In the genomic region with DNA sequence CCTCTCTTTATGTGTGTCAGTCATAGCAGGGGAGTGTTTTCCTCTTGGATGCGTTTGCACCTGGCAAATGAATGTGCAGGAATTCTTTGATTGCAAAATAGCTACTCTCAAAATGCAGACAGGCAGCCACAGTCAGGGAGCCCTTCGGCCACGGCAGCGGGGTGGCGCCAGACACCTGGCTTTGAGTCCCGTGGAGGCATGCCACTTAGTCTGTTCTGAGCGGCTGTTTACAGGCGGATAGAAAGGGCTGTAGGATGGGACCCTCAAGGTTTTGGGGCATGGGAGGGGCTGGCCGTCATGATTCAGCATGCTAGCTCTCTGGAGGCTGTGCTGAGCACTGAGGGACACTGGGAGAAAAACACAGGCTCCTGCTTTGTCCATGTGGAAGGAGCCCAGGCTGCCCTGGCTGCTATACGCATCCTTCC, we compare ENCODE assay signal across 1 cellular context.
TF ChIP-seq lines count a peak whose summit lies in the region.

No MANE protein-coding gene starts in this region.

TF ChIP-seq in HepG2, 621 proteins besides CTCF, POLR2A, EP300 and RAD21 (continued from another document and continues in another):
- TF ChIP-seq YY1 (IDR thresholded peaks at IDR 0.05; ENCODE audit: insufficient read depth, insufficient replicate concordance, low read depth, low read length) = peak; percentile 39
- TF ChIP-seq CEBPG (CRISPR knock-in tag; IDR thresholded peaks at IDR 0.05) = peak; percentile 81
- no peak for TF ChIP-seq ISX (CRISPR knock-in tag; conservative IDR thresholded peaks at IDR 0.05)
- TF ChIP-seq CREM (IDR thresholded peaks at IDR 0.05) = no peak
- no peak for TF ChIP-seq CREM (CRISPR knock-in tag; IDR thresholded peaks at IDR 0.05)
- no peak for TF ChIP-seq TCF7 (IDR thresholded peaks at IDR 0.05; ENCODE audit: low read depth)
- no peak for TF ChIP-seq IKZF4 (CRISPR knock-in tag; IDR thresholded peaks at IDR 0.05; ENCODE audit: borderline replicate concordance, low read depth, not compliant biosample characterization)
- no peak for TF ChIP-seq ZNF7 (CRISPR knock-in tag; IDR thresholded peaks at IDR 0.05)
- TF ChIP-seq, protein P1, sequence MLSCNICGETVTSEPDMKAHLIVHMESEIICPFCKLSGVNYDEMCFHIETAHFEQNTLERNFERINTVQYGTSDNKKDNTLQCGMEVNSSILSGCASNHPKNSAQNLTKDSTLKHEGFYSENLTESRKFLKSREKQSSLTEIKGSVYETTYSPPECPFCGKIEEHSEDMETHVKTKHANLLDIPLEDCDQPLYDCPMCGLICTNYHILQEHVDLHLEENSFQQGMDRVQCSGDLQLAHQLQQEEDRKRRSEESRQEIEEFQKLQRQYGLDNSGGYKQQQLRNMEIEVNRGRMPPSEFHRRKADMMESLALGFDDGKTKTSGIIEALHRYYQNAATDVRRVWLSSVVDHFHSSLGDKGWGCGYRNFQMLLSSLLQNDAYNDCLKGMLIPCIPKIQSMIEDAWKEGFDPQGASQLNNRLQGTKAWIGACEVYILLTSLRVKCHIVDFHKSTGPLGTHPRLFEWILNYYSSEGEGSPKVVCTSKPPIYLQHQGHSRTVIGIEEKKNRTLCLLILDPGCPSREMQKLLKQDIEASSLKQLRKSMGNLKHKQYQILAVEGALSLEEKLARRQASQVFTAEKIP (CRISPR knock-in tag; IDR thresholded peaks at IDR 0.05; ENCODE audit: borderline replicate concordance) = no peak
- TF ChIP-seq GLI4 (CRISPR knock-in tag; IDR thresholded peaks at IDR 0.05; ENCODE audit: borderline replicate concordance) = no peak
- TF ChIP-seq, protein P2, sequence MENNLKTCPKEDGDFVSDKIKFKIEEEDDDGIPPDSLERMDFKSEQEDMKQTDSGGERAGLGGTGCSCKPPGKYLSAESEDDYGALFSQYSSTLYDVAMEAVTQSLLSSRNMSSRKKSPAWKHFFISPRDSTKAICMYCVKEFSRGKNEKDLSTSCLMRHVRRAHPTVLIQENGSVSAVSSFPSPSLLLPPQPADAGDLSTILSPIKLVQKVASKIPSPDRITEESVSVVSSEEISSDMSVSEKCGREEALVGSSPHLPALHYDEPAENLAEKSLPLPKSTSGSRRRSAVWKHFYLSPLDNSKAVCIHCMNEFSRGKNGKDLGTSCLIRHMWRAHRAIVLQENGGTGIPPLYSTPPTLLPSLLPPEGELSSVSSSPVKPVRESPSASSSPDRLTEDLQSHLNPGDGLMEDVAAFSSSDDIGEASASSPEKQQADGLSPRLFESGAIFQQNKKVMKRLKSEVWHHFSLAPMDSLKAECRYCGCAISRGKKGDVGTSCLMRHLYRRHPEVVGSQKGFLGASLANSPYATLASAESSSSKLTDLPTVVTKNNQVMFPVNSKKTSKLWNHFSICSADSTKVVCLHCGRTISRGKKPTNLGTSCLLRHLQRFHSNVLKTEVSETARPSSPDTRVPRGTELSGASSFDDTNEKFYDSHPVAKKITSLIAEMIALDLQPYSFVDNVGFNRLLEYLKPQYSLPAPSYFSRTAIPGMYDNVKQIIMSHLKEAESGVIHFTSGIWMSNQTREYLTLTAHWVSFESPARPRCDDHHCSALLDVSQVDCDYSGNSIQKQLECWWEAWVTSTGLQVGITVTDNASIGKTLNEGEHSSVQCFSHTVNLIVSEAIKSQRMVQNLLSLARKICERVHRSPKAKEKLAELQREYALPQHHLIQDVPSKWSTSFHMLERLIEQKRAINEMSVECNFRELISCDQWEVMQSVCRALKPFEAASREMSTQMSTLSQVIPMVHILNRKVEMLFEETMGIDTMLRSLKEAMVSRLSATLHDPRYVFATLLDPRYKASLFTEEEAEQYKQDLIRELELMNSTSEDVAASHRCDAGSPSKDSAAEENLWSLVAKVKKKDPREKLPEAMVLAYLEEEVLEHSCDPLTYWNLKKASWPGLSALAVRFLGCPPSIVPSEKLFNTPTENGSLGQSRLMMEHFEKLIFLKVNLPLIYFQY (CRISPR knock-in tag; IDR thresholded peaks at IDR 0.05; ENCODE audit: borderline replicate concordance) = no peak
- TF ChIP-seq ADNP (CRISPR knock-in tag; IDR thresholded peaks at IDR 0.05) = no peak
- no peak for TF ChIP-seq REXO4 (CRISPR knock-in tag; IDR thresholded peaks at IDR 0.05; ENCODE audit: borderline replicate concordance)
- TF ChIP-seq ZNF766 (CRISPR knock-in tag; IDR thresholded peaks at IDR 0.05; ENCODE audit: borderline replicate concordance) = no peak
- no peak for TF ChIP-seq GTF2F1 (IDR thresholded peaks at IDR 0.05; ENCODE audit: low read length)
- TF ChIP-seq, protein P3, sequence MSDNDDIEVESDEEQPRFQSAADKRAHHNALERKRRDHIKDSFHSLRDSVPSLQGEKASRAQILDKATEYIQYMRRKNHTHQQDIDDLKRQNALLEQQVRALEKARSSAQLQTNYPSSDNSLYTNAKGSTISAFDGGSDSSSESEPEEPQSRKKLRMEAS (IDR thresholded peaks at IDR 0.05) = no peak
- TF ChIP-seq, protein P4, sequence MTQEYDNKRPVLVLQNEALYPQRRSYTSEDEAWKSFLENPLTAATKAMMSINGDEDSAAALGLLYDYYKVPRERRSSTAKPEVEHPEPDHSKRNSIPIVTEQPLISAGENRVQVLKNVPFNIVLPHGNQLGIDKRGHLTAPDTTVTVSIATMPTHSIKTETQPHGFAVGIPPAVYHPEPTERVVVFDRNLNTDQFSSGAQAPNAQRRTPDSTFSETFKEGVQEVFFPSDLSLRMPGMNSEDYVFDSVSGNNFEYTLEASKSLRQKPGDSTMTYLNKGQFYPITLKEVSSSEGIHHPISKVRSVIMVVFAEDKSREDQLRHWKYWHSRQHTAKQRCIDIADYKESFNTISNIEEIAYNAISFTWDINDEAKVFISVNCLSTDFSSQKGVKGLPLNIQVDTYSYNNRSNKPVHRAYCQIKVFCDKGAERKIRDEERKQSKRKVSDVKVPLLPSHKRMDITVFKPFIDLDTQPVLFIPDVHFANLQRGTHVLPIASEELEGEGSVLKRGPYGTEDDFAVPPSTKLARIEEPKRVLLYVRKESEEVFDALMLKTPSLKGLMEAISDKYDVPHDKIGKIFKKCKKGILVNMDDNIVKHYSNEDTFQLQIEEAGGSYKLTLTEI (CRISPR knock-in tag; conservative IDR thresholded peaks at IDR 0.05) = no peak
- no peak for TF ChIP-seq TGIF2 (CRISPR knock-in tag; IDR thresholded peaks at IDR 0.05)
- TF ChIP-seq HOXA7 (CRISPR knock-in tag; IDR thresholded peaks at IDR 0.05) = no peak
- no peak for TF ChIP-seq HCFC1 (IDR thresholded peaks at IDR 0.05; ENCODE audit: low read depth, low read length)
- TF ChIP-seq, protein P5, sequence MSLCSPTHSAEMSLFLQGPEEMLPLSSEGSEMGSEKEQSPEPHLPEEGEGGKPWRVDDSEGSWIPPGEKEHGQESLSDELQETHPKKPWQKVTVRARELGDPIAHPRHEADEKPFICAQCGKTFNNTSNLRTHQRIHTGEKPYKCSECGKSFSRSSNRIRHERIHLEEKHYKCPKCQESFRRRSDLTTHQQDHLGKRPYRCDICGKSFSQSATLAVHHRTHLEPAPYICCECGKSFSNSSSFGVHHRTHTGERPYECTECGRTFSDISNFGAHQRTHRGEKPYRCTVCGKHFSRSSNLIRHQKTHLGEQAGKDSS (CRISPR knock-in tag; IDR thresholded peaks at IDR 0.05; ENCODE audit: borderline replicate concordance, low read depth) = no peak
- TF ChIP-seq TBP (CRISPR knock-in tag; IDR thresholded peaks at IDR 0.05) = no peak
- TF ChIP-seq ZKSCAN1 (IDR thresholded peaks at IDR 0.05; ENCODE audit: low read length) = 0 out of 2 replicates have a peak, but pooled peaks have one; percentile 28
- TF ChIP-seq SALL1 (CRISPR knock-in tag; IDR thresholded peaks at IDR 0.05) = peak; percentile 57
- TF ChIP-seq ZNF768 (CRISPR knock-in tag; IDR thresholded peaks at IDR 0.05) = 0 out of 2 replicates have a peak, but pooled peaks have one; percentile 30
- TF ChIP-seq, protein P6, sequence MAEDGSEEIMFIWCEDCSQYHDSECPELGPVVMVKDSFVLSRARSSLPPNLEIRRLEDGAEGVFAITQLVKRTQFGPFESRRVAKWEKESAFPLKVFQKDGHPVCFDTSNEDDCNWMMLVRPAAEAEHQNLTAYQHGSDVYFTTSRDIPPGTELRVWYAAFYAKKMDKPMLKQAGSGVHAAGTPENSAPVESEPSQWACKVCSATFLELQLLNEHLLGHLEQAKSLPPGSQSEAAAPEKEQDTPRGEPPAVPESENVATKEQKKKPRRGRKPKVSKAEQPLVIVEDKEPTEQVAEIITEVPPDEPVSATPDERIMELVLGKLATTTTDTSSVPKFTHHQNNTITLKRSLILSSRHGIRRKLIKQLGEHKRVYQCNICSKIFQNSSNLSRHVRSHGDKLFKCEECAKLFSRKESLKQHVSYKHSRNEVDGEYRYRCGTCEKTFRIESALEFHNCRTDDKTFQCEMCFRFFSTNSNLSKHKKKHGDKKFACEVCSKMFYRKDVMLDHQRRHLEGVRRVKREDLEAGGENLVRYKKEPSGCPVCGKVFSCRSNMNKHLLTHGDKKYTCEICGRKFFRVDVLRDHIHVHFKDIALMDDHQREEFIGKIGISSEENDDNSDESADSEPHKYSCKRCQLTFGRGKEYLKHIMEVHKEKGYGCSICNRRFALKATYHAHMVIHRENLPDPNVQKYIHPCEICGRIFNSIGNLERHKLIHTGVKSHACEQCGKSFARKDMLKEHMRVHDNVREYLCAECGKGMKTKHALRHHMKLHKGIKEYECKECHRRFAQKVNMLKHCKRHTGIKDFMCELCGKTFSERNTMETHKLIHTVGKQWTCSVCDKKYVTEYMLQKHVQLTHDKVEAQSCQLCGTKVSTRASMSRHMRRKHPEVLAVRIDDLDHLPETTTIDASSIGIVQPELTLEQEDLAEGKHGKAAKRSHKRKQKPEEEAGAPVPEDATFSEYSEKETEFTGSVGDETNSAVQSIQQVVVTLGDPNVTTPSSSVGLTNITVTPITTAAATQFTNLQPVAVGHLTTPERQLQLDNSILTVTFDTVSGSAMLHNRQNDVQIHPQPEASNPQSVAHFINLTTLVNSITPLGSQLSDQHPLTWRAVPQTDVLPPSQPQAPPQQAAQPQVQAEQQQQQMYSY (CRISPR knock-in tag; IDR thresholded peaks at IDR 0.05) = no peak
- TF ChIP-seq CENPX (CRISPR knock-in tag; IDR thresholded peaks at IDR 0.05) = no peak
- TF ChIP-seq, protein P7, sequence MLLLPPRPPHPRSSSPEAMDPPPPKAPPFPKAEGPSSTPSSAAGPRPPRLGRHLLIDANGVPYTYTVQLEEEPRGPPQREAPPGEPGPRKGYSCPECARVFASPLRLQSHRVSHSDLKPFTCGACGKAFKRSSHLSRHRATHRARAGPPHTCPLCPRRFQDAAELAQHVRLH (CRISPR knock-in tag; IDR thresholded peaks at IDR 0.05; ENCODE audit: borderline replicate concordance, low read depth) = 0 out of 2 replicates have a peak, but pooled peaks have one; percentile 45
- TF ChIP-seq, protein P8, sequence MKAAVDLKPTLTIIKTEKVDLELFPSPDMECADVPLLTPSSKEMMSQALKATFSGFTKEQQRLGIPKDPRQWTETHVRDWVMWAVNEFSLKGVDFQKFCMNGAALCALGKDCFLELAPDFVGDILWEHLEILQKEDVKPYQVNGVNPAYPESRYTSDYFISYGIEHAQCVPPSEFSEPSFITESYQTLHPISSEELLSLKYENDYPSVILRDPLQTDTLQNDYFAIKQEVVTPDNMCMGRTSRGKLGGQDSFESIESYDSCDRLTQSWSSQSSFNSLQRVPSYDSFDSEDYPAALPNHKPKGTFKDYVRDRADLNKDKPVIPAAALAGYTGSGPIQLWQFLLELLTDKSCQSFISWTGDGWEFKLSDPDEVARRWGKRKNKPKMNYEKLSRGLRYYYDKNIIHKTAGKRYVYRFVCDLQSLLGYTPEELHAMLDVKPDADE (CRISPR knock-in tag; IDR thresholded peaks at IDR 0.05) = no peak
- TF ChIP-seq, protein P9, sequence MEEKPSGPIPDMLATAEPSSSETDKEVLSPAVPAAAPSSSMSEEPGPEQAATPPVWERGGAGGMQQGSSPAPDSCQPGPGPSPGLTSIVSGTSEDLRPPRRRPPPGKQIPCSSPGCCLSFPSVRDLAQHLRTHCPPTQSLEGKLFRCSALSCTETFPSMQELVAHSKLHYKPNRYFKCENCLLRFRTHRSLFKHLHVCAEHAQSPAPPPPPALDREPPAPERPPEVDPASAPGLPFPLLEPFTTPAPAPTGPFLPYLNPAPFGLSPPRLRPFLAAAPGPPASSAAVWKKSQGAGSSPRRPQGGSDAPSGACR (CRISPR knock-in tag; IDR thresholded peaks at IDR 0.05) = no peak
- TF ChIP-seq, protein P10, sequence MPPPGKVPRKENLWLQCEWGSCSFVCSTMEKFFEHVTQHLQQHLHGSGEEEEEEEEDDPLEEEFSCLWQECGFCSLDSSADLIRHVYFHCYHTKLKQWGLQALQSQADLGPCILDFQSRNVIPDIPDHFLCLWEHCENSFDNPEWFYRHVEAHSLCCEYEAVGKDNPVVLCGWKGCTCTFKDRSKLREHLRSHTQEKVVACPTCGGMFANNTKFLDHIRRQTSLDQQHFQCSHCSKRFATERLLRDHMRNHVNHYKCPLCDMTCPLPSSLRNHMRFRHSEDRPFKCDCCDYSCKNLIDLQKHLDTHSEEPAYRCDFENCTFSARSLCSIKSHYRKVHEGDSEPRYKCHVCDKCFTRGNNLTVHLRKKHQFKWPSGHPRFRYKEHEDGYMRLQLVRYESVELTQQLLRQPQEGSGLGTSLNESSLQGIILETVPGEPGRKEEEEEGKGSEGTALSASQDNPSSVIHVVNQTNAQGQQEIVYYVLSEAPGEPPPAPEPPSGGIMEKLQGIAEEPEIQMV (CRISPR knock-in tag; IDR thresholded peaks at IDR 0.05; ENCODE audit: low read depth) = no peak
- no peak for TF ChIP-seq MIER3 (CRISPR knock-in tag; IDR thresholded peaks at IDR 0.05; ENCODE audit: borderline replicate concordance)
- TF ChIP-seq ZNF781 (CRISPR knock-in tag; IDR thresholded peaks at IDR 0.05; ENCODE audit: borderline replicate concordance, not compliant biosample characterization) = no peak
- TF ChIP-seq FOXO1 (CRISPR knock-in tag; IDR thresholded peaks at IDR 0.05) = peak; percentile 46; the same call in 1 of the 2 replicates
- TF ChIP-seq MAFG (CRISPR knock-in tag; IDR thresholded peaks at IDR 0.05) = no peak
- no peak for TF ChIP-seq KAT2B (IDR thresholded peaks at IDR 0.05; ENCODE audit: borderline replicate concordance, low read depth, low read length)
- TF ChIP-seq DR1 (CRISPR knock-in tag; IDR thresholded peaks at IDR 0.05) = no peak
- TF ChIP-seq NCOA5 (CRISPR knock-in tag; IDR thresholded peaks at IDR 0.05) = no peak
- TF ChIP-seq NFYC (CRISPR knock-in tag; IDR thresholded peaks at IDR 0.05) = no peak
- 0 out of 2 replicates have a peak, but pooled peaks have one; percentile 20 for TF ChIP-seq KAT8 (CRISPR knock-in tag; IDR thresholded peaks at IDR 0.05)
- no peak for TF ChIP-seq PHF5A (CRISPR knock-in tag; IDR thresholded peaks at IDR 0.05; ENCODE audit: low read depth, unreplicated experiment)
- TF ChIP-seq FOXA1 (IDR thresholded peaks at IDR 0.05) = no peak
- TF ChIP-seq FOXA1 (CRISPR knock-in tag; IDR thresholded peaks at IDR 0.05) = peak; percentile 46; the same call in 1 of the 2 replicates
- TF ChIP-seq ESRRA (CRISPR knock-in tag; IDR thresholded peaks at IDR 0.05; ENCODE audit: low read depth) = no peak
- TF ChIP-seq ZNF230 (CRISPR knock-in tag; IDR thresholded peaks at IDR 0.05) = no peak
- TF ChIP-seq, protein P11, sequence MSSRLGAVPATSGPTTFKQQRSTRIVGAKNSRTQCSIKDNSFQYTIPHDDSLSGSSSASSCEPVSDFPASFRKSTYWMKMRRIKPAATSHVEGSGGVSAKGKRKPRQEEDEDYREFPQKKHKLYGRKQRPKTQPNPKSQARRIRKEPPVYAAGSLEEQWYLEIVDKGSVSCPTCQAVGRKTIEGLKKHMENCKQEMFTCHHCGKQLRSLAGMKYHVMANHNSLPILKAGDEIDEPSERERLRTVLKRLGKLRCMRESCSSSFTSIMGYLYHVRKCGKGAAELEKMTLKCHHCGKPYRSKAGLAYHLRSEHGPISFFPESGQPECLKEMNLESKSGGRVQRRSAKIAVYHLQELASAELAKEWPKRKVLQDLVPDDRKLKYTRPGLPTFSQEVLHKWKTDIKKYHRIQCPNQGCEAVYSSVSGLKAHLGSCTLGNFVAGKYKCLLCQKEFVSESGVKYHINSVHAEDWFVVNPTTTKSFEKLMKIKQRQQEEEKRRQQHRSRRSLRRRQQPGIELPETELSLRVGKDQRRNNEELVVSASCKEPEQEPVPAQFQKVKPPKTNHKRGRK (CRISPR knock-in tag; IDR thresholded peaks at IDR 0.05) = no peak
- no peak for TF ChIP-seq ZNF264 (CRISPR knock-in tag; IDR thresholded peaks at IDR 0.05)
- no peak for TF ChIP-seq ARNT (IDR thresholded peaks at IDR 0.05)
